8 cellular contexts compared by ENCODE assay signal in genomic region chr11:8913961-8914660, GRCh38. TPM values are rescaled to one million over a fixed set of nuclear protein-coding genes. Genes with fewer than 3 reads are reported as not detected.
DNase-seq lines count a peak whose midpoint lies in the region; ATAC-seq and TF ChIP-seq lines count a peak whose summit lies in the region.

No MANE protein-coding gene starts in this region.

- no peak overlapping the region for H3K4ac ChIP-seq in neuronal stem cell (ENCODE audit: low read length)

- H3K9ac ChIP-seq in neuronal stem cell (ENCODE audit: low read depth, low read length, poor library complexity) = no peak overlapping the region

- no peak overlapping the region for H3K18ac ChIP-seq in neuronal stem cell (ENCODE audit: low read length)

- no peak overlapping the region for H3K4me2 ChIP-seq in neuronal stem cell (ENCODE audit: insufficient read depth, low read length, poor library complexity, severe bottlenecking)

- H2BK12ac ChIP-seq in neuronal stem cell (ENCODE audit: low read length) = no peak overlapping the region

- no peak overlapping the region for H3K23ac ChIP-seq in neuronal stem cell (ENCODE audit: low read depth, low read length, poor library complexity)

- peak; percentile 37 for DNase-seq in ACHN
- DNase-seq in GM10266 (ENCODE audit: extremely low spot score) = peak; percentile 42
- peak; percentile 47 for DNase-seq in NCI-H2196 (lab: John Stamatoyannopoulos, UW; ENCODE audit: unreplicated experiment)
- DNase-seq in activated T-cell treated with anti-CD3 and anti-CD28 coated beads for 1 hour (ENCODE audit: low read depth) = peak; percentile 32
- peak; percentile 41 for DNase-seq in epithelial cell of esophagus (ENCODE audit: low read depth)
- DNase-seq in neuronal stem cell (ENCODE audit: low spot score) = peak; percentile 27

- no peak for ATAC-seq in GM18909 (IDR thresholded peaks at IDR 0.05; ENCODE audit: poor library complexity, unreplicated experiment)
- ATAC-seq in GM21723 (IDR thresholded peaks at IDR 0.05; ENCODE audit: unreplicated experiment) = no peak

- peaks cover 22 to 24% of the 10 kb centered on the region in 2 donors for H3K4me1 ChIP-seq in neuronal stem cell (ENCODE audit: control insufficient read depth in 2 of 2, insufficient read depth in 1 of 2, low read depth in 1 of 2, low read length in 2 of 2)

- no peak overlapping the region for H3K14ac ChIP-seq in neuronal stem cell (ENCODE audit: low read length)

- H2BK120ac ChIP-seq in neuronal stem cell (ENCODE audit: low read depth, low read length) = no peak overlapping the region

- no peak overlapping the region for H4K8ac ChIP-seq in neuronal stem cell (ENCODE audit: low read depth, low read length)

- H3K27me3 ChIP-seq in neuronal stem cell (ENCODE audit: control insufficient read depth in 3 of 3, insufficient read depth in 3 of 3, low read depth in 1 of 3, low read length in 3 of 3) = peaks cover 0 to 7% (median 0%) of the 10 kb centered on the region in 3 experiments

- in situ Hi-C loops in ACHN (cut with HindIII; ENCODE audit: low pct_ligation_motif_present, low pct_unique_long_range_greater_than_20kb, low sequenced_read_pairs) = no loop called here

- TF ChIP-seq CTCF in GM10266 (IDR thresholded peaks at IDR 0.05; ENCODE audit: control insufficient read depth, insufficient read depth, low read depth, missing control alignments) (peak; percentile 81), epithelial cell of esophagus (IDR thresholded peaks at IDR 0.05; ENCODE audit: insufficient read depth, low read depth, low read length, missing control alignments) (peak; percentile 77)

- WGBS in neuronal stem cell (ENCODE audit: extremely low coverage in 2 of 2, insufficient read length in 2 of 2, insufficient replicate concordance in 1 of 2), 2 donors = no CpG with 5 or more reads among the region's 9 CpGs

- H4K91ac ChIP-seq in neuronal stem cell (ENCODE audit: low read depth, low read length, poor library complexity) = no peak overlapping the region

- H3K36me3 ChIP-seq in neuronal stem cell (replicated peaks in 1 of 2; ENCODE audit: control insufficient read depth in 2 of 2, insufficient read depth in 2 of 2, low read length in 2 of 2) = peaks cover 8 to 61% of the 10 kb centered on the region in 2 donors

- H3K9me3 ChIP-seq in neuronal stem cell (replicated peaks in 1 of 2; ENCODE audit: control insufficient read depth in 2 of 2, insufficient read depth in 1 of 2, low read depth in 1 of 2, low read length in 2 of 2) = no peaks in the 10 kb centered on the region

- no peaks in the 10 kb centered on the region for H3K79me1 ChIP-seq in neuronal stem cell (ENCODE audit: low read depth, low read length)

- H2AK5ac ChIP-seq in neuronal stem cell (ENCODE audit: low read depth, low read length) = no peak overlapping the region

- H2AFZ ChIP-seq in neuronal stem cell (ENCODE audit: low read length) = no peak overlapping the region

- no peak overlapping the region for H2BK5ac ChIP-seq in neuronal stem cell (ENCODE audit: low read length)

- H2BK15ac ChIP-seq in neuronal stem cell (ENCODE audit: low read length) = no peak overlapping the region

- no peak overlapping the region for H3K27ac ChIP-seq in neuronal stem cell (replicated peaks; ENCODE audit: low read length)

- no peak overlapping the region for H3K4me3 ChIP-seq in epithelial cell of esophagus (ENCODE audit: low read length)
- H3K4me3 ChIP-seq in neuronal stem cell (ENCODE audit: low read length in 2 of 2) = no peak overlapping the region

RNA-seq across cellular contexts. Expression of gene AKIP1, which starts 3.1 kb away (rescaled TPM):
- polyA plus RNA-seq in neuronal stem cell (2013, experiment 1 of 2) = 28.6 TPM
- 28.9 TPM for polyA plus RNA-seq in neuronal stem cell (2013, experiment 2 of 2)

RNA-seq across cellular contexts. Expression of gene C11orf16, which starts 18.6 kb away (rescaled TPM):
- not detected for polyA plus RNA-seq in neuronal stem cell (2013, experiment 1 of 2)
- not detected for polyA plus RNA-seq in neuronal stem cell (2013, experiment 2 of 2)

RNA-seq across cellular contexts. Expression of gene ASCL3, which starts 28.7 kb away (rescaled TPM):
- not detected for polyA plus RNA-seq in neuronal stem cell (2013, experiment 1 of 2)
- polyA plus RNA-seq in neuronal stem cell (2013, experiment 2 of 2) = not detected

RNA-seq across cellular contexts. Expression of gene TMEM9B, which starts 50.1 kb away (rescaled TPM):
- polyA plus RNA-seq in neuronal stem cell (2013, experiment 1 of 2) = 15.2 TPM
- polyA plus RNA-seq in neuronal stem cell (2013, experiment 2 of 2) = 15.3 TPM
